Comparison of ENCODE assay signal across 9 cellular contexts in the genomic region with DNA sequence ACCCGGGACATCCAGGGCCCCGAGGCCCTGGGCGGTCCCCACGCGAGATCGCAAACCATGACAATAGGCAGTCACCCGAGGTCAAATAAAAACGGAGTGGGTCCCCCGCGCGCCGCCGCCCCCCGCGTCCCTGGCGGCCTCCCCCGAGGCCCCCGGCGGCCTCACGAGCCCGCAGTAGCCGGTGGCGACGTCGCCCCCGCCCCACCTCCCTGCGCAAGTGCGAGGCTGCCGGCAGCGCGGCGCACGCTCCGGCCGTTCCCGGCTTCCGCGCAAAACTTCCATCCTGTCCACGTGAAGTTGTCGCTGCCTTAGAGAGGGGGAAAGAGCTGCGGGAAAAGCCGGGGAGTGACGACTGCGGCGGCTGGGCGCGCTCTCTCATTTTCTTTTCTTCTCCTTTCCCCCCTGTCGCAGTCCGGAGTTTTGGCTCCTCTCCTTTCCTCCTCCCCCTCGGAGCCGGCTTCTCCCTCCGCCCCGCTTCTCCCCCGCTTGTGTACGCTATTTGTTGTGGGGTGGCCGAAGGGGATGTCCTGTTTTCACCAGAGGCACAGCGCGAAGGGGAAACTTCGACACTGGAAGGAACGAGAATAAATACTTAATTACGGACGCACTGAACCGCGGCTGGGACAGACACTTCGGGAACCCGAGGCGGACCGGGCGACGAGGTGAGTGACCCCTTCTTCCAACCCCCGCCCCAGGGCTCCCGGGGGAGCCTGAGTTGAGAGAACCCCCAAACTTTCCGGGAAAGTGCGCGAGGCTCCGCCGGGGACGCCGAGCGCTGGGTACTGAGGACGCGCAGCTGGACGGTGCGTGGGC. TPM values are rescaled to one million over a fixed set of nuclear protein-coding genes. Genes with fewer than 3 reads are reported as not detected.
DNase-seq lines count a peak whose midpoint lies in the region; ATAC-seq and TF ChIP-seq lines count a peak whose summit lies in the region.
"Had no signal": no experiment of that assay in that cellular context is flagged by ENCODE, and none has a peak within 500 bp of the region (broad histone marks: within the 10 kb centered on the region; RNA-seq: fewer than 3 reads in every experiment).

Gene EYA4 (plus strand): TSS at position 270 of the 813 bp plus-strand sequence. CDS start 33,424 bp downstream, outside the sequence.

- TF ChIP-seq CTCF in AG04449 (IDR thresholded peaks at IDR 0.05; ENCODE audit: insufficient read depth, low read length, missing control alignments): no peak
- no peak for TF ChIP-seq CTCF in thoracic aorta (IDR thresholded peaks at IDR 0.05)

- H3K4me3 ChIP-seq in AG04449 (ENCODE audit: low read depth, low read length) (peak within 1 kb of the TSS; percentile 43), thoracic aorta (peak within 1 kb of the TSS; percentile 70)
- H3K4me3 ChIP-seq: GM12878 had no signal

- H3K36me3 ChIP-seq in thoracic aorta: no peaks in the 10 kb centered on the region

- peak within 1 kb of the TSS; percentile 45 for H3K27ac ChIP-seq in caudate nucleus (ENCODE audit: low read depth, low read length)
- peak within 1 kb of the TSS; percentile 31 for H3K27ac ChIP-seq in layer of hippocampus (ENCODE audit: low read depth, low read length)
- no peak within 1 kb of the TSS for H3K27ac ChIP-seq in thoracic aorta

- CTCF ChIA-PET in AG04449 (lab: Yijun Ruan, JAX): no interaction called here

- no peaks in the 10 kb centered on the region for H3K9me3 ChIP-seq in thoracic aorta

- DNase-seq in AG04449 (ENCODE audit: low read depth, low spot score) (no peak), HuH-7.5 (ENCODE audit: low spot score) (peak; percentile 50), caudate nucleus (lab: John Stamatoyannopoulos, UW) (peak in 12 of 61 donors; percentile 3 to 42 (median 20)), thoracic aorta (ENCODE audit: low spot score) (no peak), hippocampal formation (lab: John Stamatoyannopoulos, UW) (no peak), superior temporal gyrus (ENCODE audit: extremely low spot score) (no peak)

- peaks cover 5 to 27% of the 10 kb centered on the region in 2 donors for H3K4me1 ChIP-seq in thoracic aorta (ENCODE audit: control insufficient read depth in 1 of 2, low read depth in 2 of 2)

- POLR2A ChIA-PET in AG04449 (lab: Yijun Ruan, JAX): no interaction called here

- H3K27me3 ChIP-seq in layer of hippocampus (ENCODE audit: control insufficient read depth, insufficient read depth, low read length) (peaks cover 19% of the 10 kb centered on the region), thoracic aorta (replicated peaks; ENCODE audit: insufficient read depth) (peaks cover 5% of the 10 kb centered on the region)

- ATAC-seq in thoracic aorta (ENCODE audit: insufficient number of reproducible peaks, low FRiP score, low read depth) (no peak), GM21367 (IDR thresholded peaks at IDR 0.05; ENCODE audit: unreplicated experiment) (no peak)
- ATAC-seq: GM12878 had no signal

RNA-seq across cellular contexts. Expression of gene EYA4, which starts in this region (rescaled TPM):
- 1 to 10 TPM; 1.3 to 3.0 TPM for total RNA-seq in thoracic aorta
- total RNA-seq: GM12878 had no signal

Comparison
In these comparisons a context has a peak if more than half of its experiments do, and no peak if none do; other contexts are left out.
1. H3K27ac ChIP-seq: peak in caudate nucleus (single experiment) and layer of hippocampus (single experiment); none in thoracic aorta (0 of 2).